Comparison of ENCODE assay signal across 8 cellular contexts in the genomic region with DNA sequence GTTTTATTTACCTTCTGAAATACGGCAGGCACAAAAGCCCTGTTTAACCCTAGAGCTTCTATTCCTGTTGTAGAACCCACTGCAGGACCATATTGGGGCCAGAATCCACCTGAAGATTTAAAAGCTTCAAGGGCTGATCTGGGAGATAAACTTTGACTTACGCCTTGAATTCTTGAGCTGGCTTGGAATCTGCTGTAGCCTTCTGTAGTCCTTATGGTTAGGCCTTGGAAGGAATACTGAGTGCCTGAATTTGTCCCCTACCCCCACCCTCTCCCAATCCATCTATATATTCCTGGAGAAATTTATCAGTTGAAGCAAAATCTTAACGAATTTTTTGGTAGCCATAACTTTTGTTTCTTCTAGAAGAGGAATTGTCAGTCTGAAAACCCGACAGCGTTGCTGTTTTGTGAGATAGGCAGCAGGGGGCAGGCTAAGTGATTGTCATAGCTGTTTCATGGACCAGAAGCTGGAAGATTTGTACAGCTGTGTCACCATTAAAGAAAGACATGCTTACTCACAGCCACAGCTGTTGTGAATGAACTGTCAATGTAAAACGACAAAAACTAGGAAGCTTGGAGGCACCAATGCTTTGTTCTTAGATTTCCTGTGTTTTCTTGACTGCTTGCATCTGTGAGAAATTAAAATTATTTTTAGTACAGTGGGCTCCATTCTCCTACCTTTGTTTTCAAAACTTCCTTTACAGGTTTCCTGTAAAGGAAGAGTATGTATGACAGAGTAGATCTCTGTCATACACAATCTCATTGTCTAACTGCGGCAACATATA. TPM values are rescaled to one million over a fixed set of nuclear protein-coding genes. Genes with fewer than 3 reads are reported as not detected.
A peak's percentile ranks its signal among the peaks of the same experiment; 100 is the strongest.
DNase-seq lines count a peak whose midpoint lies in the region; ATAC-seq, FAIRE-seq and TF ChIP-seq lines count a peak whose summit lies in the region.

No MANE protein-coding gene starts in this region.

- intact Hi-C loops in kidney (cut with DNase I): loop anchor here (10.0 kb wide), 1 partner anchor 135 kb away; no protein-coding TSS in a partner anchor

- peaks cover 6% of the 10 kb centered on the region for H3K4me1 Mint-ChIP-seq in T-helper 17 cell

- DNase-seq in SIG-M5 treated with dmso at 0.1 percent for 504 hours (lab: John Stamatoyannopoulos, UW; ENCODE audit: unreplicated experiment) (peak; percentile 78), SIG-M5 (lab: John Stamatoyannopoulos, UW) (no peak), HAP-1 (ENCODE audit: low spot score in 2 of 2) (peak; percentile 36 to 68), LNCaP clone FGC (ENCODE audit: low read depth) (peak; percentile 64), T-helper 17 cell (peak in 1 of 3 donors; percentile 33), bronchial epithelial cell (ENCODE audit: low read depth) (peak; percentile 64), kidney (no peak)
- peak; percentile 54 for DNase-seq in stimulated activated CD4-positive, alpha-beta T cell treated with anti-CD3 and anti-CD28 coated beads, Interleukin-4, amount 100 ng/mL, for 24 hours

- peak overlapping the region in 1 of 2 donors; percentile 28 for H3K27ac ChIP-seq in kidney (ENCODE audit: low read depth in 2 of 2, low read length in 2 of 2)

- in situ Hi-C loops in HAP-1 (cut with MboI; ENCODE audit: low sequenced_read_pairs): no loop called here

- no peak overlapping the region for H3K27ac Mint-ChIP-seq in T-helper 17 cell

- H3K27me3 Mint-ChIP-seq in T-helper 17 cell: no peaks in the 10 kb centered on the region

- no peak overlapping the region for H3K9ac ChIP-seq in kidney (ENCODE audit: low read length in 2 of 2)

- peak; percentile 91 for ATAC-seq in T-helper 17 cell

- FAIRE-seq in bronchial epithelial cell (lab: Jason Lieb, UNC): no peak
- peak; percentile 82 for FAIRE-seq in kidney (lab: Jason Lieb, UNC)

- TF ChIP-seq CTCF in LNCaP clone FGC (IDR thresholded peaks at IDR 0.05; ENCODE audit: control insufficient read depth, extremely low read depth, insufficient read depth) (peak; percentile 73), bronchial epithelial cell (IDR thresholded peaks at IDR 0.05; ENCODE audit: insufficient read depth, low read length, severe bottlenecking) (peak; percentile 68), kidney (IDR thresholded peaks at IDR 0.05; ENCODE audit: borderline replicate concordance, extremely low read depth, insufficient read depth) (peak; percentile 57)

- H3K4me3 ChIP-seq in HAP-1 (no peak overlapping the region), LNCaP clone FGC (ENCODE audit: low read depth, low read length) (no peak overlapping the region), bronchial epithelial cell (ENCODE audit: low read depth, low read length) (no peak overlapping the region), kidney (ENCODE audit: low read length in 2 of 2) (no peak overlapping the region)

- H3K27me3 ChIP-seq in HAP-1 (ENCODE audit: low read depth) (no peaks in the 10 kb centered on the region), bronchial epithelial cell (ENCODE audit: control insufficient read depth, insufficient read depth, low read length) (no peaks in the 10 kb centered on the region)

- H3K4me3 Mint-ChIP-seq in T-helper 17 cell: no peak overlapping the region

- H3K9me3 ChIP-seq in HAP-1 (no peaks in the 10 kb centered on the region), T-helper 17 cell (ENCODE audit: control insufficient read depth, low read length, poor library complexity, severe bottlenecking) (no peaks in the 10 kb centered on the region), kidney (ENCODE audit: control insufficient read depth in 1 of 2, low read length in 2 of 2) (no peaks in the 10 kb centered on the region)

- no peaks in the 10 kb centered on the region for H3K36me3 Mint-ChIP-seq in T-helper 17 cell (ENCODE audit: low read depth)

- no peaks in the 10 kb centered on the region for H3K4me1 ChIP-seq in HAP-1
- no peaks in the 10 kb centered on the region for H3K4me1 ChIP-seq in kidney (ENCODE audit: control insufficient read depth in 1 of 2, insufficient read depth in 1 of 2, low read depth in 1 of 2, low read length in 2 of 2)

- H3K36me3 ChIP-seq in HAP-1 (replicated peaks) (peaks cover 68% of the 10 kb centered on the region), bronchial epithelial cell (ENCODE audit: control insufficient read depth, insufficient read depth, low read length) (peaks cover 5% of the 10 kb centered on the region), kidney (ENCODE audit: control insufficient read depth in 1 of 2, insufficient read depth in 2 of 2, low read length in 2 of 2) (peaks cover 25 to 33% of the 10 kb centered on the region in 2 donors)

RNA-seq across cellular contexts. Expression of a gene that starts 12.8 kb away (rescaled TPM):
- 1 to 10 TPM; 3.6 to 5.6 TPM for total RNA-seq in T-helper 17 cell
- 3.5 and 6.8 TPM in 2 replicates for total RNA-seq in bronchial epithelial cell
- total RNA-seq in kidney: 20.6 TPM
- 21.6 TPM for polyA plus RNA-seq in kidney (ENCODE audit: insufficient read depth, low read depth, low replicate concordance)

RNA-seq across cellular contexts. Expression of a gene that starts 15.3 kb away (rescaled TPM):
- total RNA-seq in T-helper 17 cell (10 to 100 TPM; 37.6 to 38.3 TPM), bronchial epithelial cell (51.2 and 55.3 TPM in 2 replicates), kidney (49.3 TPM)
- 21.9 TPM for polyA plus RNA-seq in kidney (ENCODE audit: insufficient read depth, low read depth, low replicate concordance)

Comparison
In these comparisons a context has a peak if more than half of its experiments do, and no peak if none do; other contexts are left out.
1. DNase-seq: peak in SIG-M5 treated with dmso at 0.1 percent for 504 hours (single experiment), HAP-1 (2 of 2), LNCaP clone FGC (single experiment), bronchial epithelial cell (single experiment) and stimulated activated CD4-positive, alpha-beta T cell treated with anti-CD3 and anti-CD28 coated beads, Interleukin-4, amount 100 ng/mL, for 24 hours (single experiment); none in SIG-M5 (single experiment) and kidney (single experiment).
2. Peak in every context shown above with its lines, with median percentiles within 50 percentile points of each other: CTCF ChIP-seq.